ENCODE assay signal across 1 cellular context in genomic region chr11:45391168-45391850, GRCh38.
TF ChIP-seq lines count a peak whose summit lies in the region.

No MANE protein-coding gene starts in this region.

TF ChIP-seq in HepG2, 621 proteins besides CTCF, POLR2A, EP300 and RAD21 (continued from another document):
- TF ChIP-seq MIXL1 (CRISPR knock-in tag; IDR thresholded peaks at IDR 0.05) = peak; percentile 50; the same call in 1 of the 2 replicates
- TF ChIP-seq THAP11 (CRISPR knock-in tag; IDR thresholded peaks at IDR 0.05) = peak; percentile 59; the same call in 1 of the 2 replicates
- TF ChIP-seq ZBTB43 (CRISPR knock-in tag; conservative IDR thresholded peaks at IDR 0.05) = no peak
- TF ChIP-seq ZNF292 (CRISPR knock-in tag; IDR thresholded peaks at IDR 0.05; ENCODE audit: borderline replicate concordance, low read depth) = peak; percentile 75; the same call in 1 of the 2 replicates
- TF ChIP-seq REXO4 (CRISPR knock-in tag; IDR thresholded peaks at IDR 0.05; ENCODE audit: borderline replicate concordance) = no peak
- no peak for TF ChIP-seq GLI4 (CRISPR knock-in tag; IDR thresholded peaks at IDR 0.05; ENCODE audit: borderline replicate concordance)
- TF ChIP-seq ZNF414 (CRISPR knock-in tag; IDR thresholded peaks at IDR 0.05) = peak; percentile 52; the same call in 1 of the 2 replicates
- TF ChIP-seq ARID4A (CRISPR knock-in tag; IDR thresholded peaks at IDR 0.05; ENCODE audit: borderline replicate concordance) = peak; percentile 61; the same call in 1 of the 2 replicates
- TF ChIP-seq NKX3-1 (CRISPR knock-in tag; IDR thresholded peaks at IDR 0.05) = peak; percentile 49; the same call in 1 of the 2 replicates
- TF ChIP-seq HCFC1 (IDR thresholded peaks at IDR 0.05; ENCODE audit: low read depth, low read length) = no peak
- TF ChIP-seq LCORL (IDR thresholded peaks at IDR 0.05) = peak; percentile 58; the same call in 1 of the 2 replicates
- peak; percentile 99 for TF ChIP-seq LCORL (CRISPR knock-in tag; IDR thresholded peaks at IDR 0.05)
- TF ChIP-seq ZNF704 (CRISPR knock-in tag; IDR thresholded peaks at IDR 0.05; ENCODE audit: borderline replicate concordance) = no peak
- TF ChIP-seq FIP1L1 (IDR thresholded peaks at IDR 0.05; ENCODE audit: borderline replicate concordance, insufficient read depth, low read depth, low read length) = no peak
- TF ChIP-seq KDM3A (CRISPR knock-in tag; IDR thresholded peaks at IDR 0.05; ENCODE audit: low read depth) = peak; percentile 38; the same call in 1 of the 2 replicates
- no peak for TF ChIP-seq ZNF318 (CRISPR knock-in tag; IDR thresholded peaks at IDR 0.05)
- no peak for TF ChIP-seq GMEB2 (CRISPR knock-in tag; IDR thresholded peaks at IDR 0.05; ENCODE audit: low read depth)
- TF ChIP-seq ZEB1 (IDR thresholded peaks at IDR 0.05; ENCODE audit: insufficient replicate concordance, low read depth) = peak; percentile 78
- TF ChIP-seq PHF8 (CRISPR knock-in tag; IDR thresholded peaks at IDR 0.05) = no peak
- TF ChIP-seq CSRNP1 (CRISPR knock-in tag; IDR thresholded peaks at IDR 0.05) = no peak
- TF ChIP-seq ZNF687 (CRISPR knock-in tag; IDR thresholded peaks at IDR 0.05) = peak; percentile 55
- TF ChIP-seq ZNF746 (CRISPR knock-in tag; IDR thresholded peaks at IDR 0.05) = peak; percentile 85; the same call in 1 of the 2 replicates
- TF ChIP-seq RXRA (CRISPR knock-in tag; IDR thresholded peaks at IDR 0.05) = peak; percentile 86
- no peak for TF ChIP-seq USF2 (IDR thresholded peaks at IDR 0.05; ENCODE audit: low read depth, low read length)
- no peak for TF ChIP-seq USF2 (CRISPR knock-in tag; IDR thresholded peaks at IDR 0.05; ENCODE audit: borderline replicate concordance)
TF ChIP-seq in HepG2: peak in this region for 145.
